ENCODE assay signal across 9 cellular contexts in the genomic region with DNA sequence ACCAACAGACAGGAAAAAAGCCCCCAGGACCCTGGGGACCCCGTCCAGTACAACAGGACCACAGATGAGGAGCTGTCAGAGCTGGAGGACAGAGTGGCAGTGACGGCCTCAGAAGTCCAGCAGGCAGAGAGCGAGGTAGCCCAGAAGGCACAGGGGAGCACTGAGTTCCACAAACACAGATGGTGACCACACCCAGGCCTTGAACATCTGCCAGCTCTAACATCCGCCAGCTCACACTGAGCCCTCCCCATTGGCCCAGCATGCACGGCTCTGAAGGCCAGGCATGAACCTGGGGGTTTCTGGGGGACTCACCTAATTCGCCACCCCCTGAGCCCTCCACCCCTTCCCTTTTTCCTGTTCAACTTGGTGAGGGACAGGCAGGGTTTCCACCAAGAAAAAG. TPM values are rescaled to one million over a fixed set of nuclear protein-coding genes. Genes with fewer than 3 reads are reported as not detected.
DNase-seq lines count a peak whose midpoint lies in the region; ATAC-seq and TF ChIP-seq lines count a peak whose summit lies in the region.
"Had no signal": no experiment of that assay in that cellular context is flagged by ENCODE, and none has a peak within 500 bp of the region (broad histone marks: within the 10 kb centered on the region; RNA-seq: fewer than 3 reads in every experiment).

No MANE protein-coding gene starts in this region.

- no CpG with 5 or more reads among the region's 6 CpGs for WGBS in neuronal stem cell (ENCODE audit: extremely low coverage in 2 of 2, insufficient read length in 2 of 2, insufficient replicate concordance in 1 of 2), 2 donors

- peak overlapping the region; percentile 50 for H2BK12ac ChIP-seq in neuronal stem cell (ENCODE audit: low read length)

- no peak overlapping the region for H3K4ac ChIP-seq in neuronal stem cell (ENCODE audit: low read length)

- H3K18ac ChIP-seq in neuronal stem cell (ENCODE audit: low read length) = peak overlapping the region; percentile 45

- no peak for TF ChIP-seq CTCF in brain microvascular endothelial cell (IDR thresholded peaks at IDR 0.05; ENCODE audit: low read depth, low read length, missing control alignments)

- H3K4me3 ChIP-seq in brain microvascular endothelial cell (ENCODE audit: low read depth, low read length) (no peak overlapping the region), neuronal stem cell (ENCODE audit: low read length in 2 of 2) (no peak overlapping the region)

- no peaks in the 10 kb centered on the region for H3K36me3 Mint-ChIP-seq in T-helper 2 cell treated with Interferon-gamma antibody and Interleukin-4, amounts not matched to agents 5 μg/mL and 100 μg/mL, for 36 hours (ENCODE audit: low read depth)

- H3K36me3 ChIP-seq in brain microvascular endothelial cell (replicated peaks) (peaks cover 43% of the 10 kb centered on the region), neuronal stem cell (replicated peaks in 1 of 2; ENCODE audit: control insufficient read depth in 2 of 2, insufficient read depth in 2 of 2, low read length in 2 of 2) (no peaks in the 10 kb centered on the region)

- H4K8ac ChIP-seq in neuronal stem cell (ENCODE audit: low read depth, low read length) = no peak overlapping the region

- no peaks in the 10 kb centered on the region for H3K27me3 ChIP-seq in brain microvascular endothelial cell (replicated peaks)
- H3K27me3 ChIP-seq in neuronal stem cell (ENCODE audit: control insufficient read depth in 3 of 3, insufficient read depth in 3 of 3, low read depth in 1 of 3, low read length in 3 of 3) = peaks cover 0 to 5% (median 0%) of the 10 kb centered on the region in 3 experiments

- peaks cover 0 to 8% of the 10 kb centered on the region in 2 donors for H3K4me1 ChIP-seq in neuronal stem cell (ENCODE audit: control insufficient read depth in 2 of 2, insufficient read depth in 1 of 2, low read depth in 1 of 2, low read length in 2 of 2)

- H3K4me2 ChIP-seq in neuronal stem cell (ENCODE audit: insufficient read depth, low read length, poor library complexity, severe bottlenecking) = no peak overlapping the region

- no peak overlapping the region for H3K23ac ChIP-seq in neuronal stem cell (ENCODE audit: low read depth, low read length, poor library complexity)

- no peak overlapping the region for H2BK120ac ChIP-seq in neuronal stem cell (ENCODE audit: low read depth, low read length)

- H2AFZ ChIP-seq in neuronal stem cell (ENCODE audit: low read length) = no peak overlapping the region

- no peak overlapping the region for H2BK15ac ChIP-seq in neuronal stem cell (ENCODE audit: low read length)

- DNase-seq in EL = peak; percentile 45
- peak; percentile 46 for DNase-seq in NCI-H2029 (lab: John Stamatoyannopoulos, UW)
- DNase-seq in brain microvascular endothelial cell = peak; percentile 40
- no peak for DNase-seq in neuronal stem cell (ENCODE audit: low spot score)
- DNase-seq in T-helper 2 cell treated with Interferon-gamma antibody and Interleukin-4, amounts not matched to agents 5 μg/mL and 100 μg/mL, for 36 hours (ENCODE audit: low spot score) = no peak
- DNase-seq in SW 1271 (lab: John Stamatoyannopoulos, UW) = no peak
- no peak for DNase-seq in G401 (ENCODE audit: low spot score)
- DNase-seq: activated gamma-delta T cell treated with Interleukin-2 at 50 U/mL for 16 hours had no signal

- H3K79me1 ChIP-seq in neuronal stem cell (ENCODE audit: low read depth, low read length) = no peaks in the 10 kb centered on the region

- H3K9ac ChIP-seq in neuronal stem cell (ENCODE audit: low read depth, low read length, poor library complexity) = peak overlapping the region; percentile 34

- no peak for ATAC-seq in HG02973 (IDR thresholded peaks at IDR 0.05; ENCODE audit: unreplicated experiment)

- no peaks in the 10 kb centered on the region for H3K9me3 Mint-ChIP-seq in T-helper 2 cell treated with Interferon-gamma antibody and Interleukin-4, amounts not matched to agents 5 μg/mL and 100 μg/mL, for 36 hours

- no peak overlapping the region for H3K27ac Mint-ChIP-seq in T-helper 2 cell treated with Interferon-gamma antibody and Interleukin-4, amounts not matched to agents 5 μg/mL and 100 μg/mL, for 36 hours

- in situ Hi-C loops in brain microvascular endothelial cell (cut with HindIII; ENCODE audit: low pct_ligation_motif_present, low sequenced_read_pairs) (no loop called here), G401 (cut with HindIII; ENCODE audit: low sequenced_read_pairs) (no loop called here)

- H3K9me3 ChIP-seq in neuronal stem cell (replicated peaks in 1 of 2; ENCODE audit: control insufficient read depth in 2 of 2, insufficient read depth in 1 of 2, low read depth in 1 of 2, low read length in 2 of 2) = no peaks in the 10 kb centered on the region

- no peak overlapping the region for H3K4me3 Mint-ChIP-seq in T-helper 2 cell treated with Interferon-gamma antibody and Interleukin-4, amounts not matched to agents 5 μg/mL and 100 μg/mL, for 36 hours

- H3K27me3 Mint-ChIP-seq in T-helper 2 cell treated with Interferon-gamma antibody and Interleukin-4, amounts not matched to agents 5 μg/mL and 100 μg/mL, for 36 hours (ENCODE audit: low read depth) = no peaks in the 10 kb centered on the region

- H2AK5ac ChIP-seq in neuronal stem cell (ENCODE audit: low read depth, low read length) = peak overlapping the region; percentile 30

- no peak overlapping the region for H3K14ac ChIP-seq in neuronal stem cell (ENCODE audit: low read length)

- H3K27ac ChIP-seq in brain microvascular endothelial cell (no peak overlapping the region), neuronal stem cell (replicated peaks; ENCODE audit: low read length) (no peak overlapping the region)

- H4K91ac ChIP-seq in neuronal stem cell (ENCODE audit: low read depth, low read length, poor library complexity) = no peak overlapping the region

- peak overlapping the region; percentile 32 for H2BK5ac ChIP-seq in neuronal stem cell (ENCODE audit: low read length)

- no peaks in the 10 kb centered on the region for H3K4me1 Mint-ChIP-seq in T-helper 2 cell treated with Interferon-gamma antibody and Interleukin-4, amounts not matched to agents 5 μg/mL and 100 μg/mL, for 36 hours (ENCODE audit: low read depth)

RNA-seq across cellular contexts. Expression of gene PRLH, which starts 25.6 kb away (rescaled TPM):
- polyA plus RNA-seq in neuronal stem cell (2013, experiment 1 of 2) = not detected
- polyA plus RNA-seq in neuronal stem cell (2013, experiment 2 of 2) = not detected
- not detected in 2 replicates for total RNA-seq in G401 (2014; rRNA removed; shearing (Covaris generic))

RNA-seq across cellular contexts. Expression of gene RAB17, which starts 49.7 kb away (rescaled TPM):
- polyA plus RNA-seq in neuronal stem cell (2013, experiment 1 of 2) = 0.15 TPM
- polyA plus RNA-seq in neuronal stem cell (2013, experiment 2 of 2) = not detected
- not detected in 2 replicates for total RNA-seq in G401 (2014; rRNA removed; shearing (Covaris generic))

RNA-seq across cellular contexts. Expression of gene MLPH, which starts 53.8 kb away (rescaled TPM):
- 0.03 TPM for polyA plus RNA-seq in neuronal stem cell (2013, experiment 1 of 2)
- 0.08 TPM for polyA plus RNA-seq in neuronal stem cell (2013, experiment 2 of 2)
- total RNA-seq in G401 (2014; rRNA removed; shearing (Covaris generic)) = 0.55 and 1.6 TPM in 2 replicates

Comparison
In these comparisons a context has a peak if more than half of its experiments do, and no peak if none do; other contexts are left out.
1. DNase-seq: peak in EL (single experiment), NCI-H2029 (single experiment) and brain microvascular endothelial cell (single experiment); none in neuronal stem cell (single experiment), T-helper 2 cell treated with Interferon-gamma antibody and Interleukin-4, amounts not matched to agents 5 μg/mL and 100 μg/mL, for 36 hours (single experiment), SW 1271 (0 of 2) and G401 (single experiment).